8 cellular contexts compared by ENCODE assay signal in the genomic region with DNA sequence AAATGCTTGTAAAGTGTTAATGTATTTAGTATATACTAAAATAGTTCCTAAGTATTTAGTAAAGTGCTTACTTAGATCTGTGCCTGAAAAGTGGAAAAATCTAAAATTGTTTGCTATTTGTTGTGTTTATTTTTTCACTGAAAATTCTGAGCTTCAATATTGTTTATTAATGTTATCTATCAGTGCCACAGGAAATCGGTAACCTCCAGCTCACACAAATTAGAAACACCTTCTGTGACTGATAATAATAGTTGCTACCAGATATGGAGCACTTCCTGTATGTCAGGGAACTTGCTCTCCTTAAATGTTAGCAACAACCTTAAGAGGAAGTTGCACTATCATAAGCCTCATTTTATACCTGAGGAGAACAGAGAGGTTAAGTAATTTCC. TPM values are rescaled to one million over a fixed set of nuclear protein-coding genes. Genes with fewer than 3 reads are reported as not detected.
DNase-seq lines count a peak whose midpoint lies in the region; ATAC-seq and TF ChIP-seq lines count a peak whose summit lies in the region.

No MANE protein-coding gene starts in this region.

- peaks cover 18% of the 10 kb centered on the region for H3K36me3 ChIP-seq in BJ (ENCODE audit: control insufficient read depth, insufficient read depth, low read length)
- H3K36me3 ChIP-seq in left lung = peaks cover 0 to 27% of the 10 kb centered on the region in 2 donors

- peaks cover 9% of the 10 kb centered on the region for H3K36me3 Mint-ChIP-seq in type B pancreatic cell

- no peaks in the 10 kb centered on the region for H3K27me3 Mint-ChIP-seq in type B pancreatic cell

- CTCF ChIA-PET in BJ (lab: Yijun Ruan, JAX) = interaction anchor here (0.8 to 5.7 kb wide), 6 partner anchors 11 to 48 kb away, joined by 3 to 95 read pairs (median 34); partner anchors contain the start of genes RBM23 and REM2

- WGBS in adipose tissue, 3 donors = 2 to 3% (median 3%) methylated on average over 1 of the region's 1 CpG

- H3K4me3 ChIP-seq in BJ (ENCODE audit: low read depth, low read length) (peak overlapping the region; percentile 97), left lung (peak overlapping the region in 1 of 2 donors; percentile 98)

- DNase-seq in BJ (ENCODE audit: low read depth) (no peak), left lung (no peak), type B pancreatic cell (ENCODE audit: extremely low spot score, unreplicated experiment) (no peak), germinal center (ENCODE audit: low spot score) (no peak), NCI-H226 (no peak)

- intact Hi-C loops in left lung (cut with DNase I) = no loop called here

- POLR2A ChIA-PET in BJ (lab: Charles Lee) = interaction anchor here (0.6 kb wide), 1 partner anchor 103 kb away, joined by 3 read pairs; no protein-coding TSS in a partner anchor

- peaks cover 8 to 37% of the 10 kb centered on the region in 2 donors for H3K4me1 ChIP-seq in left lung

- H3K9me3 Mint-ChIP-seq in type B pancreatic cell = no peaks in the 10 kb centered on the region

- no peaks in the 10 kb centered on the region for H3K27me3 ChIP-seq in BJ (ENCODE audit: control insufficient read depth, insufficient read depth, low read length)
- no peaks in the 10 kb centered on the region for H3K27me3 ChIP-seq in left lung

- H3K27ac ChIP-seq in adipose tissue (ENCODE audit: low read depth, low read length) = peak overlapping the region; percentile 94
- H3K27ac ChIP-seq in left lung = peak overlapping the region; percentile 97 to 100

- H3K27ac Mint-ChIP-seq in type B pancreatic cell = peak overlapping the region; percentile 99

- H3K9me3 ChIP-seq in left lung = no peaks in the 10 kb centered on the region

- H3K4me3 Mint-ChIP-seq in type B pancreatic cell = peak overlapping the region; percentile 98

- no peak for TF ChIP-seq CTCF in BJ (IDR thresholded peaks at IDR 0.05; ENCODE audit: insufficient read depth, low read depth, low read length)
- TF ChIP-seq CTCF in left lung (IDR thresholded peaks at IDR 0.05) = no peak
- TF ChIP-seq CTCF in type B pancreatic cell (conservative IDR thresholded peaks at IDR 0.05) = no peak

- ATAC-seq in GM21367 (IDR thresholded peaks at IDR 0.05; ENCODE audit: unreplicated experiment) = peak; percentile 40
- peak; percentile 45 for ATAC-seq in HG03575 (IDR thresholded peaks at IDR 0.05; ENCODE audit: extremely low read depth, insufficient number of reproducible peaks, low FRiP score, unreplicated experiment)
- ATAC-seq in left lung = no peak

- peaks cover 14% of the 10 kb centered on the region for H3K4me1 Mint-ChIP-seq in type B pancreatic cell (ENCODE audit: unreplicated experiment)

RNA-seq across cellular contexts. Expression of gene LRP10, which starts 0.7 kb away (rescaled TPM):
- polyA plus RNA-seq in BJ (2011; rRNA removed) (124 and 308 TPM in 2 replicates), adipose tissue (10 to 100 TPM; 43.8 to 91.5 (median 50.6) TPM)
- 190 and 213 TPM in 2 replicates for polyA minus RNA-seq in BJ (2011; rRNA and poly(A)+ RNA removed)
- total RNA-seq in left lung (100 to 1,000 TPM; 141 to 147 TPM), type B pancreatic cell (ENCODE audit: low replicate concordance) (52.3 and 91.8 TPM in 2 replicates)

RNA-seq across cellular contexts. Expression of gene REM2, which starts 12.2 kb away (rescaled TPM):
- 0.05 and 0.10 TPM in 2 replicates for polyA plus RNA-seq in BJ (2011; rRNA removed)
- polyA minus RNA-seq in BJ (2011; rRNA and poly(A)+ RNA removed) = 0.10 and 0.43 TPM in 2 replicates
- under 1 TPM in 2 of 3 donors, not detected in 1; 0.22 to 0.51 TPM for polyA plus RNA-seq in adipose tissue
- under 1 TPM; 0.29 to 0.73 TPM for total RNA-seq in left lung
- 1.4 and 2.0 TPM in 2 replicates for total RNA-seq in type B pancreatic cell (ENCODE audit: low replicate concordance)

RNA-seq across cellular contexts. Expression of gene MMP14, which starts 34.4 kb away (rescaled TPM):
- polyA plus RNA-seq in BJ (2011; rRNA removed) (327 and 592 TPM in 2 replicates), adipose tissue (100 to 1,000 TPM in 1 of 3 donors, 10 to 100 TPM in 2; 26.1 to 109 (median 86.0) TPM)
- polyA minus RNA-seq in BJ (2011; rRNA and poly(A)+ RNA removed) = 176 and 229 TPM in 2 replicates
- total RNA-seq in left lung (100 to 1,000 TPM; 201 to 225 TPM), type B pancreatic cell (ENCODE audit: low replicate concordance) (115 and 137 TPM in 2 replicates)

RNA-seq across cellular contexts. Expression of gene MRPL52, which starts 41.1 kb away (rescaled TPM):
- polyA plus RNA-seq in BJ (2011; rRNA removed) = 66.7 and 78.6 TPM in 2 replicates
- polyA minus RNA-seq in BJ (2011; rRNA and poly(A)+ RNA removed) = 14.4 and 15.7 TPM in 2 replicates
- 10 to 100 TPM; 54.2 to 76.3 (median 65.9) TPM for polyA plus RNA-seq in adipose tissue
- 10 to 100 TPM; 72.3 to 84.7 TPM for total RNA-seq in left lung
- 88.5 and 96.6 TPM in 2 replicates for total RNA-seq in type B pancreatic cell (ENCODE audit: low replicate concordance)

RNA-seq across cellular contexts. Expression of gene RBM23, which starts 48.1 kb away (rescaled TPM):
- polyA plus RNA-seq in BJ (2011; rRNA removed) (54.1 and 60.9 TPM in 2 replicates), adipose tissue (10 to 100 TPM; 20.1 to 36.9 (median 34.6) TPM)
- 55.6 and 56.3 TPM in 2 replicates for polyA minus RNA-seq in BJ (2011; rRNA and poly(A)+ RNA removed)
- total RNA-seq in left lung (10 to 100 TPM; 64.9 to 81.8 TPM), type B pancreatic cell (ENCODE audit: low replicate concordance) (91.5 and 102 TPM in 2 replicates)
